In genomic region chr14:65228956-65229355, GRCh38 we compare ENCODE assay signal across 10 cellular contexts.
DNase-seq lines count a peak whose midpoint lies in the region; TF ChIP-seq lines count a peak whose summit lies in the region.
"Had no signal": no experiment of that assay in that cellular context is flagged by ENCODE, and none has a peak within 500 bp of the region (broad histone marks: within the 10 kb centered on the region; RNA-seq: fewer than 3 reads in every experiment).

No MANE protein-coding gene starts in this region.

- no peaks in the 10 kb centered on the region for H4K20me1 ChIP-seq in Karpas-422 (ENCODE audit: insufficient read depth, low read depth, low read length)
- no peaks in the 10 kb centered on the region for H4K20me1 ChIP-seq in H9 (ENCODE audit: control insufficient read depth, insufficient read depth, insufficient read length)

- H3K9ac ChIP-seq in Karpas-422 (ENCODE audit: low read length) (no peak overlapping the region), H9 (ENCODE audit: extremely low read depth, insufficient read length, low read length) (no peak overlapping the region)

- no peaks in the 10 kb centered on the region for H3K79me2 ChIP-seq in Karpas-422 (ENCODE audit: low read length)
- H3K79me2 ChIP-seq in H9 (ENCODE audit: insufficient read depth, low read length), result no peaks in the 10 kb centered on the region

- no peak overlapping the region for H3K14ac ChIP-seq in H9 (ENCODE audit: insufficient read depth, low read length)

- H2BK15ac ChIP-seq in H9 (ENCODE audit: low read depth, low read length), result no peak overlapping the region

- peaks cover 34 to 47% (median 38%) of the 10 kb centered on the region in 3 donors for H3K4me1 Mint-ChIP-seq in CD8-positive, alpha-beta memory T cell
- H3K4me1 Mint-ChIP-seq in osteocyte (ENCODE audit: unreplicated experiment), result peaks cover 25% of the 10 kb centered on the region
- H3K4me1 Mint-ChIP-seq in H9, result peaks cover 59 to 62% of the 10 kb centered on the region in 2 experiments

- no peak for TF ChIP-seq EP300 in esophagus muscularis mucosa (IDR thresholded peaks at IDR 0.05)

- H2BK120ac ChIP-seq in H9 (ENCODE audit: low read depth, low read length, poor library complexity, severe bottlenecking), result no peak overlapping the region

- no peak overlapping the region for H3K18ac ChIP-seq in H9 (ENCODE audit: insufficient read length, low read depth, low read length)

- POLR2A ChIA-PET in CD8-positive, alpha-beta memory T cell (lab: Charles Lee), result interaction anchor here (0.6 to 1.8 kb wide), 2 partner anchors 183 to 189 kb away, joined by 3 to 4 read pairs; partner anchors contain the start of gene FUT8

- CTCF ChIA-PET in CD8-positive, alpha-beta memory T cell (lab: Charles Lee), result interaction anchor here (1.2 kb wide), 2 partner anchors 10 to 186 kb away, joined by 3 read pairs; no protein-coding TSS in a partner anchor

- no peak overlapping the region for H3T11ph ChIP-seq in H9 (ENCODE audit: low read length)

- 92% methylated on average over 5 of the region's 5 CpGs for WGBS in esophagus muscularis mucosa
- WGBS in H9 (ENCODE audit: extremely low coverage, insufficient read length, low lambda C conversion rate), result no CpG with 5 or more reads among the region's 5 CpGs

- peaks cover 0 to 5% (median 1%) of the 10 kb centered on the region in 3 donors for H3K36me3 Mint-ChIP-seq in CD8-positive, alpha-beta memory T cell
- H3K36me3 Mint-ChIP-seq in osteocyte (ENCODE audit: unreplicated experiment) (no peaks in the 10 kb centered on the region), H9 (ENCODE audit: insufficient read depth in 1 of 3, low read depth in 3 of 3) (no peaks in the 10 kb centered on the region)

- no peak overlapping the region for H3K56ac ChIP-seq in H9 (ENCODE audit: insufficient read length, low read depth, low read length)

- H2AK5ac ChIP-seq in H9 (ENCODE audit: insufficient read length, low read length), result no peak overlapping the region

- no peak overlapping the region for H3K4me3 ChIP-seq in CD8-positive, alpha-beta memory T cell (ENCODE audit: low read length)
- peak overlapping the region; percentile 71 for H3K4me3 ChIP-seq in Karpas-422 (ENCODE audit: low read length)
- no peak overlapping the region for H3K4me3 ChIP-seq in esophagus muscularis mucosa

- H4K91ac ChIP-seq in H9 (ENCODE audit: insufficient read length, low read depth, low read length), result no peak overlapping the region

- no peaks in the 10 kb centered on the region for H3K27me3 ChIP-seq in CD8-positive, alpha-beta memory T cell (ENCODE audit: insufficient read depth, low read length, poor library complexity, severe bottlenecking)
- H3K27me3 ChIP-seq in Karpas-422 (ENCODE audit: low read length) (no peaks in the 10 kb centered on the region), esophagus muscularis mucosa (no peaks in the 10 kb centered on the region), H9 (ENCODE audit: insufficient read depth, low read length) (no peaks in the 10 kb centered on the region)

- H3K36me3 ChIP-seq in CD8-positive, alpha-beta memory T cell (ENCODE audit: insufficient read depth, low read length), result no peaks in the 10 kb centered on the region
- no peaks in the 10 kb centered on the region for H3K36me3 ChIP-seq in Karpas-422 (ENCODE audit: insufficient read depth, low read length)
- H3K36me3 ChIP-seq in esophagus muscularis mucosa, result no peaks in the 10 kb centered on the region

- peaks cover 0 to 1% of the 10 kb centered on the region in 2 donors for H3K27me3 Mint-ChIP-seq in CD8-positive, alpha-beta memory T cell
- H3K27me3 Mint-ChIP-seq in osteocyte (ENCODE audit: unreplicated experiment) (no peaks in the 10 kb centered on the region), H9 (ENCODE audit: low read depth) (no peaks in the 10 kb centered on the region; the same call in 1 of the 2 replicates)

- H3K27ac Mint-ChIP-seq in CD8-positive, alpha-beta memory T cell, result peak overlapping the region; percentile 21 to 97 (median 71)
- H3K27ac Mint-ChIP-seq in osteocyte (ENCODE audit: unreplicated experiment) (peak overlapping the region; percentile 91), H9 (no peak overlapping the region)

- TF ChIP-seq CTCF in osteocyte (IDR thresholded peaks at IDR 0.05) (no peak), esophagus muscularis mucosa (IDR thresholded peaks at IDR 0.05) (no peak), H9 (conservative IDR thresholded peaks at IDR 0.05) (no peak)

- H3K9me3 Mint-ChIP-seq in CD8-positive, alpha-beta memory T cell, result no peaks in the 10 kb centered on the region
- H3K9me3 Mint-ChIP-seq in osteocyte (ENCODE audit: unreplicated experiment) (no peaks in the 10 kb centered on the region), H9 (no peaks in the 10 kb centered on the region; a peak in 1 of 5 replicates)

- no peak for TF ChIP-seq POLR2A in esophagus muscularis mucosa (IDR thresholded peaks at IDR 0.05; ENCODE audit: low read depth)

- no peak overlapping the region for H4K8ac ChIP-seq in H9 (replicated peaks; ENCODE audit: insufficient read length, low read depth, low read length)

- peaks cover 14% of the 10 kb centered on the region for H3K4me1 ChIP-seq in CD8-positive, alpha-beta memory T cell (ENCODE audit: insufficient read depth, low read length)
- H3K4me1 ChIP-seq in Karpas-422 (ENCODE audit: low read length), result peaks cover 37% of the 10 kb centered on the region
- peaks cover 8 to 10% (median 8%) of the 10 kb centered on the region in 4 donors for H3K4me1 ChIP-seq in esophagus muscularis mucosa
- H3K4me1 ChIP-seq in H9 (ENCODE audit: insufficient read depth, low read length), result peaks cover 11% of the 10 kb centered on the region; the same call in 1 of the 2 replicates

- H3K4me3 Mint-ChIP-seq in CD8-positive, alpha-beta memory T cell, result peak overlapping the region in 6 of 7 donors; percentile 82 to 92 (median 90)
- no peak overlapping the region for H3K4me3 Mint-ChIP-seq in osteocyte (ENCODE audit: unreplicated experiment)
- no peak overlapping the region for H3K4me3 Mint-ChIP-seq in H9

- no peaks in the 10 kb centered on the region for H3K9me3 ChIP-seq in CD8-positive, alpha-beta memory T cell (ENCODE audit: low read length)
- H3K9me3 ChIP-seq in Karpas-422 (ENCODE audit: low read length) (no peaks in the 10 kb centered on the region), esophagus muscularis mucosa (no peaks in the 10 kb centered on the region), H9 (ENCODE audit: control insufficient read depth, low read depth, low read length) (no peaks in the 10 kb centered on the region)

- H3K23me2 ChIP-seq in H9 (ENCODE audit: insufficient read length, low read depth, low read length, poor library complexity, severe bottlenecking), result no peaks in the 10 kb centered on the region

- H3K4me2 ChIP-seq in Karpas-422 (ENCODE audit: low read depth, low read length, poor library complexity, severe bottlenecking) (peak overlapping the region; percentile 88), H9 (ENCODE audit: insufficient read depth, insufficient read length, low read length) (no peak overlapping the region)

- H2AFZ ChIP-seq in Karpas-422 (ENCODE audit: low read length) (no peak overlapping the region), H9 (ENCODE audit: low read length) (no peak overlapping the region)

- H2BK12ac ChIP-seq in H9 (ENCODE audit: insufficient read length, low read depth, low read length), result no peak overlapping the region

- H4K5ac ChIP-seq in H9 (ENCODE audit: insufficient read length, low read depth, low read length), result no peak overlapping the region

- H3K9me2 ChIP-seq in Karpas-422 (replicated peaks; ENCODE audit: insufficient read depth, low read length), result no peaks in the 10 kb centered on the region

- H3K23ac ChIP-seq in H9 (ENCODE audit: insufficient read length, low read depth, low read length), result no peak overlapping the region

- intact Hi-C loops in esophagus muscularis mucosa (cut with DNase I), result loop anchor here (10.0 kb wide), 1 partner anchor 186 kb away; the partner anchor contains the start of gene FUT8

- H3K79me1 ChIP-seq in H9 (ENCODE audit: insufficient read depth, low read depth, low read length, poor library complexity, severe bottlenecking), result no peaks in the 10 kb centered on the region

- H2BK20ac ChIP-seq in H9 (ENCODE audit: low read depth, low read length, poor library complexity, severe bottlenecking), result no peak overlapping the region

- DNase-seq in CD8-positive, alpha-beta memory T cell, result no peak
- DNase-seq in Karpas-422 (no peak), caudate nucleus (lab: John Stamatoyannopoulos, UW) (no peak), osteocyte (ENCODE audit: extremely low spot score, unreplicated experiment) (no peak), esophagus muscularis mucosa (ENCODE audit: extremely low spot score) (no peak), H9 (no peak), C1 segment of cervical spinal cord (lab: John Stamatoyannopoulos, UW) (no peak), NCI-H1417 (lab: John Stamatoyannopoulos, UW) (no peak)
- DNase-seq: amniotic stem cell, NCI-H526 treated with DMSO at 0.1 percent for 48 hours had no signal

- no peak overlapping the region for H3K4ac ChIP-seq in H9 (ENCODE audit: low read depth, low read length)

- no peak overlapping the region for H2BK5ac ChIP-seq in H9 (ENCODE audit: insufficient read length, low read length)

- H3K27ac ChIP-seq in CD8-positive, alpha-beta memory T cell (ENCODE audit: low read depth, low read length), result no peak overlapping the region
- H3K27ac ChIP-seq in Karpas-422 (ENCODE audit: low read length) (no peak overlapping the region), caudate nucleus (ENCODE audit: low read depth, low read length) (peak overlapping the region; percentile 98), esophagus muscularis mucosa (replicated peaks in 1 of 4) (peak overlapping the region in 2 of 4 donors; percentile 72 to 73), H9 (ENCODE audit: insufficient read length, low read depth, low read length) (no peak overlapping the region)

Comparison
In these comparisons a context has a peak if more than half of its experiments do, and no peak if none do; other contexts are left out.
1. H3K27ac Mint-ChIP-seq: peak in CD8-positive, alpha-beta memory T cell (8 of 8) and osteocyte (single experiment); none in H9 (0 of 3).
2. H3K4me3 Mint-ChIP-seq: peak in CD8-positive, alpha-beta memory T cell (6 of 7); none in osteocyte (single experiment) and H9 (0 of 2).